ENCODE assay signal across 8 cellular contexts in genomic region chr15:78065284-78065872, GRCh38. TPM values are rescaled to one million over a fixed set of nuclear protein-coding genes. Genes with fewer than 3 reads are reported as not detected.
DNase-seq lines count a peak whose midpoint lies in the region; ATAC-seq lines count a peak whose summit lies in the region.

No MANE protein-coding gene starts in this region.

- H3K27me3 Mint-ChIP-seq in CD8-positive, alpha-beta memory T cell, result peaks cover 0 to 1% of the 10 kb centered on the region in 2 donors
- no peaks in the 10 kb centered on the region for H3K27me3 Mint-ChIP-seq in memory B cell
- no peaks in the 10 kb centered on the region for H3K27me3 Mint-ChIP-seq in stimulated activated memory B cell treated with anti-CD40 and anti-IgM and Interleukin-4, amounts not matched to agents 10 μg/mL and 1 μg/mL and 100 μg/mL, for 72 hours

- H3K27me3 ChIP-seq in CD8-positive, alpha-beta memory T cell (ENCODE audit: insufficient read depth, low read length, poor library complexity, severe bottlenecking), result no peaks in the 10 kb centered on the region
- H3K27me3 ChIP-seq in aorta (ENCODE audit: control insufficient read depth in 1 of 2, insufficient read depth in 2 of 2, low read length in 1 of 2), result no peaks in the 10 kb centered on the region

- no peak for ATAC-seq in memory B cell (ENCODE audit: low read depth)
- peak; percentile 84 for ATAC-seq in aorta (ENCODE audit: low FRiP score)
- no peak for ATAC-seq in stimulated activated memory B cell treated with anti-CD40 and anti-IgM and Interleukin-4, amounts not matched to agents 10 μg/mL and 1 μg/mL and 100 μg/mL, for 72 hours
- no peak for ATAC-seq in GM19395 (IDR thresholded peaks at IDR 0.05; ENCODE audit: unreplicated experiment)

- peak overlapping the region; percentile 17 for H3K27ac ChIP-seq in CD8-positive, alpha-beta memory T cell (ENCODE audit: low read depth, low read length)
- H3K27ac ChIP-seq in cingulate gyrus (ENCODE audit: low read depth, low read length), result peak overlapping the region; percentile 67
- H3K27ac ChIP-seq in aorta (ENCODE audit: low read depth in 1 of 2, low read length in 2 of 2), result peak overlapping the region in 1 of 2 donors; percentile 85

- no peaks in the 10 kb centered on the region for H3K9me3 ChIP-seq in CD8-positive, alpha-beta memory T cell (ENCODE audit: low read length)
- H3K9me3 ChIP-seq in aorta (ENCODE audit: control insufficient read depth, low read length), result no peaks in the 10 kb centered on the region

- CTCF ChIA-PET in CD8-positive, alpha-beta memory T cell (lab: Charles Lee), result interaction anchor here (1.3 to 5.8 kb wide), 3 partner anchors 15 to 43 kb away, joined by 3 to 30 read pairs (median 4); no protein-coding TSS in a partner anchor

- H3K36me3 ChIP-seq in CD8-positive, alpha-beta memory T cell (ENCODE audit: insufficient read depth, low read length), result no peaks in the 10 kb centered on the region
- H3K36me3 ChIP-seq in aorta (ENCODE audit: control insufficient read depth in 1 of 2, insufficient read depth in 2 of 2, low read length in 1 of 2), result no peaks in the 10 kb centered on the region

- POLR2A ChIA-PET in CD8-positive, alpha-beta memory T cell (lab: Charles Lee), result no interaction called here

- no peak overlapping the region for H3K4me3 Mint-ChIP-seq in CD8-positive, alpha-beta memory T cell
- peak overlapping the region; percentile 3 for H3K4me3 Mint-ChIP-seq in memory B cell
- H3K4me3 Mint-ChIP-seq in stimulated activated memory B cell treated with anti-CD40 and anti-IgM and Interleukin-4, amounts not matched to agents 10 μg/mL and 1 μg/mL and 100 μg/mL, for 72 hours, result no peak overlapping the region

- peaks cover 0 to 5% (median 0%) of the 10 kb centered on the region in 3 donors for H3K36me3 Mint-ChIP-seq in CD8-positive, alpha-beta memory T cell
- no peaks in the 10 kb centered on the region for H3K36me3 Mint-ChIP-seq in memory B cell
- H3K36me3 Mint-ChIP-seq in stimulated activated memory B cell treated with anti-CD40 and anti-IgM and Interleukin-4, amounts not matched to agents 10 μg/mL and 1 μg/mL and 100 μg/mL, for 72 hours, result no peaks in the 10 kb centered on the region

- no peak for DNase-seq in CD8-positive, alpha-beta memory T cell
- DNase-seq in NCI-H226 (peak; percentile 100), memory B cell (ENCODE audit: low spot score in 2 of 2) (no peak), aorta (peak in 1 of 2 donors; percentile 82), NCI-H2196 (lab: John Stamatoyannopoulos, UW; ENCODE audit: unreplicated experiment) (no peak)

- H3K4me1 ChIP-seq in CD8-positive, alpha-beta memory T cell (ENCODE audit: insufficient read depth, low read length), result peaks cover 95% of the 10 kb centered on the region
- H3K4me1 ChIP-seq in aorta (ENCODE audit: control insufficient read depth in 1 of 2, insufficient read depth in 2 of 2, low read length in 2 of 2), result peaks cover 10 to 13% of the 10 kb centered on the region in 2 donors

- intact Hi-C loops in aorta (cut with DNase I), result loop anchor here in 1 of 2 donors (5.0 kb wide), 1 partner anchor 58 kb away; no protein-coding TSS in a partner anchor

- H3K4me3 ChIP-seq in CD8-positive, alpha-beta memory T cell (ENCODE audit: low read length), result peak overlapping the region; percentile 23
- no peak overlapping the region for H3K4me3 ChIP-seq in aorta (ENCODE audit: low read length in 2 of 2)

- WGBS in aorta, 2 donors, result 30 to 34% methylated on average over 5 of the region's 5 CpGs

- H3K4me1 Mint-ChIP-seq in CD8-positive, alpha-beta memory T cell, result peaks cover 2 to 9% (median 5%) of the 10 kb centered on the region in 3 donors
- H3K4me1 Mint-ChIP-seq in memory B cell, result peaks cover 49% of the 10 kb centered on the region
- H3K4me1 Mint-ChIP-seq in stimulated activated memory B cell treated with anti-CD40 and anti-IgM and Interleukin-4, amounts not matched to agents 10 μg/mL and 1 μg/mL and 100 μg/mL, for 72 hours, result peaks cover 5% of the 10 kb centered on the region

- no peaks in the 10 kb centered on the region for H3K9me3 Mint-ChIP-seq in CD8-positive, alpha-beta memory T cell
- H3K9me3 Mint-ChIP-seq in memory B cell, result no peaks in the 10 kb centered on the region
- no peaks in the 10 kb centered on the region for H3K9me3 Mint-ChIP-seq in stimulated activated memory B cell treated with anti-CD40 and anti-IgM and Interleukin-4, amounts not matched to agents 10 μg/mL and 1 μg/mL and 100 μg/mL, for 72 hours

- no peak overlapping the region for H3K27ac Mint-ChIP-seq in CD8-positive, alpha-beta memory T cell
- H3K27ac Mint-ChIP-seq in memory B cell, result no peak overlapping the region
- H3K27ac Mint-ChIP-seq in stimulated activated memory B cell treated with anti-CD40 and anti-IgM and Interleukin-4, amounts not matched to agents 10 μg/mL and 1 μg/mL and 100 μg/mL, for 72 hours, result no peak overlapping the region

RNA-seq across cellular contexts. Expression of gene TBC1D2B, which starts 12.1 kb away (rescaled TPM):
- 10 to 100 TPM; 40.1 to 41.1 TPM for total RNA-seq in CD8-positive, alpha-beta memory T cell
- polyA plus RNA-seq in CD8-positive, alpha-beta memory T cell, result 26.4 TPM
- 100 to 1,000 TPM in 1 of 2 donors, 10 to 100 TPM in 1; 49.0 to 109 TPM for total RNA-seq in aorta
- 10 to 100 TPM in 1 of 2 donors, 1 to 10 TPM in 1; 9.8 to 57.5 TPM for polyA plus RNA-seq in aorta

RNA-seq across cellular contexts. Expression of gene SH2D7, which starts 27.0 kb away (rescaled TPM):
- total RNA-seq in CD8-positive, alpha-beta memory T cell, result not detected
- polyA plus RNA-seq in CD8-positive, alpha-beta memory T cell, result not detected
- total RNA-seq in aorta, result not detected
- polyA plus RNA-seq in aorta, result 1 to 10 TPM in 1 of 2 donors, not detected in 1; 1.0 TPM
